Comparison of ENCODE assay signal across 9 cellular contexts in the genomic region with DNA sequence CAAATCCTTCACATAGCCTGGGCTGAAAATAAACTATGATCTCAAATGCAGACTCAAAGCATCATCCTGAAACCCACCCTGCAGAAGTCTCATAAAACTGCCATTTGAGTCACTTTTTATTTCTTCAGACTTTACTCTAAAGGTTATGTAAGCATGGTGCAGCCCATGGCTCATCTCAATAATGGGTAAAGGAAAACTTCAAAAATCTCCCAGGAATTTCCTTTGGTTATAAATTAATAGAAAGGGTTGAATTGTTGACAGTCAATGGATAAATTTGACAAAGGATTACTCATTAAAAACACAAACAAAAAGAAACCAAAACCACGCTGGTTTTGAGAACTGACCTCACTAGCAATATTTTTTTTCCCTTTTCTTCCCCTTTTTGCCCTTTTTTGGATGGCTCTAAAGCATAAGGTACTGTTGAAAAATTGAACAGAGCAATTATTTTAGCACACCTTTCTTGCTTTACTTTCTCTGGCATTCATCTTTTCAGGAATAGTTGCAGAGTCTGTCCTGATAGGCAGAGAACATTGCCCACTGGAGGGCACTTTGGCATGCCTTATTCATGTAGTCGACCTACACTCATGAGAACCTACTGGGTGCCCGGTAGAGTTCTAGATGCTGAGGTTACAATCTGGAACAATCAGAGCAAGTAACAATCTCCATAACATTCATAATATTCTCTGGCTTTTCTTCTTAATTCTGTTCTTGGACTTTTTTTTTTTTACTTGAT.
DNase-seq lines count a peak whose midpoint lies in the region; ATAC-seq and TF ChIP-seq lines count a peak whose summit lies in the region.
"Had no signal": no experiment of that assay in that cellular context is flagged by ENCODE, and none has a peak within 500 bp of the region (broad histone marks: within the 10 kb centered on the region; RNA-seq: fewer than 3 reads in every experiment).

No MANE protein-coding gene starts in this region.

- no TSS peak for BruUV-seq in Caco-2 (replicated peaks; lab: Mats Ljungman, UMichigan)

- H3K27ac Mint-ChIP-seq in Caco-2 (ENCODE audit: unreplicated experiment) = no peak overlapping the region

- H3K9me3 Mint-ChIP-seq in Caco-2 (ENCODE audit: unreplicated experiment) = peaks cover 10% of the 10 kb centered on the region

- intact Hi-C loops in Caco-2 (cut with micrococcal nuclease; ENCODE audit: unreplicated experiment) = loop anchor here (5.0 kb wide), 1 partner anchor 676 kb away; no protein-coding TSS in a partner anchor

- H3K9me3 ChIP-seq in Caco-2 = no peaks in the 10 kb centered on the region

- H3K27me3 Mint-ChIP-seq in Caco-2 (ENCODE audit: insufficient read depth, unreplicated experiment) = no peaks in the 10 kb centered on the region

- TF ChIP-seq CTCF in Caco-2 (IDR thresholded peaks at IDR 0.05; ENCODE audit: insufficient read depth in 1 of 2, low read depth in 1 of 2, low read length in 1 of 2, severe bottlenecking in 1 of 2, unreplicated experiment in 1 of 2) = peak in 1 of 2 experiments; percentile 21

- no peak overlapping the region for H3K4me3 Mint-ChIP-seq in Caco-2 (ENCODE audit: unreplicated experiment)

- CTCF ChIA-PET in Caco-2 (lab: Charles Lee) = no interaction called here

- peaks cover 6% of the 10 kb centered on the region for H3K4me1 Mint-ChIP-seq in Caco-2 (ENCODE audit: low read depth, unreplicated experiment)

- POLR2A ChIA-PET in Caco-2 (lab: Charles Lee) = no interaction called here

- H3K4me1 ChIP-seq in Caco-2 = no peaks in the 10 kb centered on the region

- no peaks in the 10 kb centered on the region for H3K27me3 ChIP-seq in Caco-2 (replicated peaks; ENCODE audit: control insufficient read depth, insufficient read depth, low read length)

- H3K36me3 ChIP-seq in Caco-2 (ENCODE audit: control insufficient read depth, insufficient read depth, low read length) = no peaks in the 10 kb centered on the region

- peak; percentile 63 for DNase-seq in SK-MEL-5 (ENCODE audit: low read depth, low spot score)
- DNase-seq in midbrain (lab: John Stamatoyannopoulos, UW) = peak; percentile 33
- DNase-seq in KG1 (lab: John Stamatoyannopoulos, UW) = no peak
- DNase-seq in middle frontal gyrus (ENCODE audit: extremely low spot score, low spot score) = no peak
- DNase-seq in AML-193 (lab: John Stamatoyannopoulos, UW) = no peak
- no peak for DNase-seq in Caco-2
- DNase-seq: central memory CD4-positive, alpha-beta T cell had no signal

- H3K4me3 ChIP-seq in Caco-2 (ENCODE audit: low read depth, low read length) = no peak overlapping the region

- peak; percentile 66 for ATAC-seq in GM18907 (IDR thresholded peaks at IDR 0.05; ENCODE audit: unreplicated experiment)
- peak; percentile 46 for ATAC-seq in HG02884 (IDR thresholded peaks at IDR 0.05; ENCODE audit: unreplicated experiment)

- in situ Hi-C loops in SK-MEL-5 (cut with HindIII; ENCODE audit: low pct_unique_long_range_greater_than_20kb, low sequenced_read_pairs) = no loop called here

- no peaks in the 10 kb centered on the region for H3K36me3 Mint-ChIP-seq in Caco-2 (ENCODE audit: insufficient read depth, unreplicated experiment)

Comparison
In these comparisons a context has a peak if more than half of its experiments do, and no peak if none do; other contexts are left out.
1. DNase-seq: peak in SK-MEL-5 (single experiment) and midbrain (single experiment); none in KG1 (single experiment), middle frontal gyrus (single experiment), AML-193 (0 of 2) and Caco-2 (0 of 2).